ENCODE assay signal across 1 cellular context in the genomic region with DNA sequence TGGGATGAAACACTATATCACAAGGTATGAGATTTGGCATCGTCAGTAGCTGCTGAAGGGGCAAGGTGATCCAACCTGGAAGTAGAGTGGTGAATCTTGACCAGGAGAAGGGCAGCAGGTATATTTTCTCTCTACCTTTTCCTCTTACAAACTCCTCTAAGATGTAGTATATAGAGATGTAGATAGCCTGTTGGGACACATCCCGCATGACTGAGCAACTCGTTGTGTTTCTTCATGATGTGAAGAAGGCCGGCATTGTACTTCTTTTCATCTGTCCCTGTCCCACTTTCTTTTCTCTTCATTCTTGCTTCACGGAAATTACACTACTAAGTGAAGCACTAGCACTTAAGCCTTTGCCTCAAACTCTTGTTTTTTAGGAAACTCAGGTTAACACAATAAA.
TF ChIP-seq lines count a peak whose summit lies in the region.

No MANE protein-coding gene starts in this region.

TF ChIP-seq in IMR-90, 13 proteins besides CTCF, POLR2A, EP300 and RAD21:
- TF ChIP-seq, protein P1, sequence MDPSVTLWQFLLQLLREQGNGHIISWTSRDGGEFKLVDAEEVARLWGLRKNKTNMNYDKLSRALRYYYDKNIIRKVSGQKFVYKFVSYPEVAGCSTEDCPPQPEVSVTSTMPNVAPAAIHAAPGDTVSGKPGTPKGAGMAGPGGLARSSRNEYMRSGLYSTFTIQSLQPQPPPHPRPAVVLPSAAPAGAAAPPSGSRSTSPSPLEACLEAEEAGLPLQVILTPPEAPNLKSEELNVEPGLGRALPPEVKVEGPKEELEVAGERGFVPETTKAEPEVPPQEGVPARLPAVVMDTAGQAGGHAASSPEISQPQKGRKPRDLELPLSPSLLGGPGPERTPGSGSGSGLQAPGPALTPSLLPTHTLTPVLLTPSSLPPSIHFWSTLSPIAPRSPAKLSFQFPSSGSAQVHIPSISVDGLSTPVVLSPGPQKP (IDR thresholded peaks at IDR 0.05; ENCODE audit: borderline replicate concordance, low read depth, low read length), result no peak
- TF ChIP-seq MAZ (IDR thresholded peaks at IDR 0.05; ENCODE audit: borderline replicate concordance, low read depth, low read length), result no peak
- TF ChIP-seq CEBPB (IDR thresholded peaks at IDR 0.05; ENCODE audit: low read depth, low read length), result no peak
- no peak for TF ChIP-seq SMC3 (IDR thresholded peaks at IDR 0.05; ENCODE audit: low read depth, low read length)
- TF ChIP-seq FOS (IDR thresholded peaks at IDR 0.05; ENCODE audit: low read depth, low read length), result no peak
- TF ChIP-seq, protein P2, sequence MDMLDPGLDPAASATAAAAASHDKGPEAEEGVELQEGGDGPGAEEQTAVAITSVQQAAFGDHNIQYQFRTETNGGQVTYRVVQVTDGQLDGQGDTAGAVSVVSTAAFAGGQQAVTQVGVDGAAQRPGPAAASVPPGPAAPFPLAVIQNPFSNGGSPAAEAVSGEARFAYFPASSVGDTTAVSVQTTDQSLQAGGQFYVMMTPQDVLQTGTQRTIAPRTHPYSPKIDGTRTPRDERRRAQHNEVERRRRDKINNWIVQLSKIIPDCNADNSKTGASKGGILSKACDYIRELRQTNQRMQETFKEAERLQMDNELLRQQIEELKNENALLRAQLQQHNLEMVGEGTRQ (IDR thresholded peaks at IDR 0.05; ENCODE audit: low read depth, low read length), result no peak
- TF ChIP-seq NFE2L2 (IDR thresholded peaks at IDR 0.05; ENCODE audit: low read depth, low read length), result no peak
- no peak for TF ChIP-seq BHLHE40 (IDR thresholded peaks at IDR 0.05; ENCODE audit: low read depth, low read length)
- no peak for TF ChIP-seq CHD1 (IDR thresholded peaks at IDR 0.05; ENCODE audit: low read depth, low read length)
- TF ChIP-seq RCOR1 (IDR thresholded peaks at IDR 0.05; ENCODE audit: insufficient replicate concordance, low read length), result no peak
- no peak for TF ChIP-seq RFX5 (IDR thresholded peaks at IDR 0.05; ENCODE audit: low read depth, low read length)
- TF ChIP-seq MAFK (IDR thresholded peaks at IDR 0.05; ENCODE audit: low read depth, low read length), result no peak
- TF ChIP-seq MXI1 (IDR thresholded peaks at IDR 0.05; ENCODE audit: borderline replicate concordance, low read depth, low read length), result no peak
